ENCODE assay signal across 3 cellular contexts in the genomic region with DNA sequence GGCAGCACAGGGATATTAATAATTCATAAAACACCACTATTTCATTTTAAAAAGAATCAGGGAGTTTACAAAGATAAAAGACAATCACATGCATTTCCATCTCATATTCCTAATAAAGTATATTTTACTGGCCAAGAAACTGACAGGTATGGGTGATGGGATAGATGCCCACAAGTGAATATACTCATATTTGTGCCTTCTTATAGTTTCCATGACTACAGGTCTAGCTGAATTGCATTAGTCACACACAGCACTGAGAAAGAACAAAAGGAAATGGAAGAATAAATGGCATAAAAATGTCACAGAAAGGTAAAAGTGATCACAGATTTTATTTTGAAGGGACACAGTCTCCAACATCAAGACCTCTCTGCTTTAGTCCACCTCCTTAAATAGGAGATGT.
TF ChIP-seq lines count a peak whose summit lies in the region.

No MANE protein-coding gene starts in this region.

TF ChIP-seq in IMR-90, 13 proteins besides CTCF, POLR2A, EP300 and RAD21:
- no peak for TF ChIP-seq NFE2L2 (IDR thresholded peaks at IDR 0.05; ENCODE audit: low read depth, low read length)
- TF ChIP-seq SMC3 (IDR thresholded peaks at IDR 0.05; ENCODE audit: low read depth, low read length): no peak

TF ChIP-seq in SK-N-SH treated with all-trans-retinoic acid at 6 μM for 48 hours, 23 proteins besides CTCF, POLR2A, EP300 and RAD21:
- TF ChIP-seq ESRRG (CRISPR knock-in tag; IDR thresholded peaks at IDR 0.05) (no peak), ISL1 (CRISPR knock-in tag; IDR thresholded peaks at IDR 0.05) (no peak), TCF4 (CRISPR knock-in tag; IDR thresholded peaks at IDR 0.05; ENCODE audit: borderline replicate concordance) (no peak), ARNTL (CRISPR knock-in tag; IDR thresholded peaks at IDR 0.05; ENCODE audit: borderline replicate concordance, low read depth) (no peak), ZFP3 (CRISPR knock-in tag; IDR thresholded peaks at IDR 0.05) (no peak), ZFP30 (CRISPR knock-in tag; IDR thresholded peaks at IDR 0.05) (no peak), ZNF70 (CRISPR knock-in tag; IDR thresholded peaks at IDR 0.05) (no peak), PPARA (CRISPR knock-in tag; IDR thresholded peaks at IDR 0.05; ENCODE audit: borderline replicate concordance) (no peak), ZNF565 (CRISPR knock-in tag; conservative IDR thresholded peaks at IDR 0.05; ENCODE audit: low read depth) (no peak), RARB (CRISPR knock-in tag; IDR thresholded peaks at IDR 0.05) (no peak), ZC3H10 (CRISPR knock-in tag; IDR thresholded peaks at IDR 0.05) (no peak), ZNF8 (CRISPR knock-in tag; IDR thresholded peaks at IDR 0.05) (no peak), GLIS3 (CRISPR knock-in tag; IDR thresholded peaks at IDR 0.05) (no peak), CSDC2 (CRISPR knock-in tag; IDR thresholded peaks at IDR 0.05) (no peak), BACH2 (CRISPR knock-in tag; IDR thresholded peaks at IDR 0.05; ENCODE audit: borderline replicate concordance) (no peak), TOX (CRISPR knock-in tag; IDR thresholded peaks at IDR 0.05; ENCODE audit: borderline replicate concordance) (no peak)
- TF ChIP-seq, protein P1, sequence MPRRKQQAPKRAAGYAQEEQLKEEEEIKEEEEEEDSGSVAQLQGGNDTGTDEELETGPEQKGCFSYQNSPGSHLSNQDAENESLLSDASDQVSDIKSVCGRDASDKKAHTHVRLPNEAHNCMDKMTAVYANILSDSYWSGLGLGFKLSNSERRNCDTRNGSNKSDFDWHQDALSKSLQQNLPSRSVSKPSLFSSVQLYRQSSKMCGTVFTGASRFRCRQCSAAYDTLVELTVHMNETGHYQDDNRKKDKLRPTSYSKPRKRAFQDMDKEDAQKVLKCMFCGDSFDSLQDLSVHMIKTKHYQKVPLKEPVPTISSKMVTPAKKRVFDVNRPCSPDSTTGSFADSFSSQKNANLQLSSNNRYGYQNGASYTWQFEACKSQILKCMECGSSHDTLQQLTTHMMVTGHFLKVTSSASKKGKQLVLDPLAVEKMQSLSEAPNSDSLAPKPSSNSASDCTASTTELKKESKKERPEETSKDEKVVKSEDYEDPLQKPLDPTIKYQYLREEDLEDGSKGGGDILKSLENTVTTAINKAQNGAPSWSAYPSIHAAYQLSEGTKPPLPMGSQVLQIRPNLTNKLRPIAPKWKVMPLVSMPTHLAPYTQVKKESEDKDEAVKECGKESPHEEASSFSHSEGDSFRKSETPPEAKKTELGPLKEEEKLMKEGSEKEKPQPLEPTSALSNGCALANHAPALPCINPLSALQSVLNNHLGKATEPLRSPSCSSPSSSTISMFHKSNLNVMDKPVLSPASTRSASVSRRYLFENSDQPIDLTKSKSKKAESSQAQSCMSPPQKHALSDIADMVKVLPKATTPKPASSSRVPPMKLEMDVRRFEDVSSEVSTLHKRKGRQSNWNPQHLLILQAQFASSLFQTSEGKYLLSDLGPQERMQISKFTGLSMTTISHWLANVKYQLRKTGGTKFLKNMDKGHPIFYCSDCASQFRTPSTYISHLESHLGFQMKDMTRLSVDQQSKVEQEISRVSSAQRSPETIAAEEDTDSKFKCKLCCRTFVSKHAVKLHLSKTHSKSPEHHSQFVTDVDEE (CRISPR knock-in tag; IDR thresholded peaks at IDR 0.05): no peak
- TF ChIP-seq, protein P2, sequence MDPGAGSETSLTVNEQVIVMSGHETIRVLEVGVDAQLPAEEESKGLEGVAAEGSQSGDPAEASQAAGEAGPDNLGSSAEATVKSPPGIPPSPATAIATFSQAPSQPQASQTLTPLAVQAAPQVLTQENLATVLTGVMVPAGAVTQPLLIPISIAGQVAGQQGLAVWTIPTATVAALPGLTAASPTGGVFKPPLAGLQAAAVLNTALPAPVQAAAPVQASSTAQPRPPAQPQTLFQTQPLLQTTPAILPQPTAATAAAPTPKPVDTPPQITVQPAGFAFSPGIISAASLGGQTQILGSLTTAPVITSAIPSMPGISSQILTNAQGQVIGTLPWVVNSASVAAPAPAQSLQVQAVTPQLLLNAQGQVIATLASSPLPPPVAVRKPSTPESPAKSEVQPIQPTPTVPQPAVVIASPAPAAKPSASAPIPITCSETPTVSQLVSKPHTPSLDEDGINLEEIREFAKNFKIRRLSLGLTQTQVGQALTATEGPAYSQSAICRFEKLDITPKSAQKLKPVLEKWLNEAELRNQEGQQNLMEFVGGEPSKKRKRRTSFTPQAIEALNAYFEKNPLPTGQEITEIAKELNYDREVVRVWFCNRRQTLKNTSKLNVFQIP (CRISPR knock-in tag; IDR thresholded peaks at IDR 0.05; ENCODE audit: borderline replicate concordance, low read depth): no peak
- TF ChIP-seq, protein P3, sequence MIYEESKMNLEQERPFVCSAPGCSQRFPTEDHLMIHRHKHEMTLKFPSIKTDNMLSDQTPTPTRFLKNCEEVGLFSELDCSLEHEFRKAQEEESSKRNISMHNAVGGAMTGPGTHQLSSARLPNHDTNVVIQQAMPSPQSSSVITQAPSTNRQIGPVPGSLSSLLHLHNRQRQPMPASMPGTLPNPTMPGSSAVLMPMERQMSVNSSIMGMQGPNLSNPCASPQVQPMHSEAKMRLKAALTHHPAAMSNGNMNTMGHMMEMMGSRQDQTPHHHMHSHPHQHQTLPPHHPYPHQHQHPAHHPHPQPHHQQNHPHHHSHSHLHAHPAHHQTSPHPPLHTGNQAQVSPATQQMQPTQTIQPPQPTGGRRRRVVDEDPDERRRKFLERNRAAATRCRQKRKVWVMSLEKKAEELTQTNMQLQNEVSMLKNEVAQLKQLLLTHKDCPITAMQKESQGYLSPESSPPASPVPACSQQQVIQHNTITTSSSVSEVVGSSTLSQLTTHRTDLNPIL (CRISPR knock-in tag; IDR thresholded peaks at IDR 0.05; ENCODE audit: low read depth): no peak
- TF ChIP-seq, protein P4, sequence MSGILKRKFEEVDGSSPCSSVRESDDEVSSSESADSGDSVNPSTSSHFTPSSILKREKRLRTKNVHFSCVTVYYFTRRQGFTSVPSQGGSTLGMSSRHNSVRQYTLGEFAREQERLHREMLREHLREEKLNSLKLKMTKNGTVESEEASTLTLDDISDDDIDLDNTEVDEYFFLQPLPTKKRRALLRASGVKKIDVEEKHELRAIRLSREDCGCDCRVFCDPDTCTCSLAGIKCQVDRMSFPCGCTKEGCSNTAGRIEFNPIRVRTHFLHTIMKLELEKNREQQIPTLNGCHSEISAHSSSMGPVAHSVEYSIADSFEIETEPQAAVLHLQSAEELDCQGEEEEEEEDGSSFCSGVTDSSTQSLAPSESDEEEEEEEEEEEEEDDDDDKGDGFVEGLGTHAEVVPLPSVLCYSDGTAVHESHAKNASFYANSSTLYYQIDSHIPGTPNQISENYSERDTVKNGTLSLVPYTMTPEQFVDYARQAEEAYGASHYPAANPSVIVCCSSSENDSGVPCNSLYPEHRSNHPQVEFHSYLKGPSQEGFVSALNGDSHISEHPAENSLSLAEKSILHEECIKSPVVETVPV (CRISPR knock-in tag; IDR thresholded peaks at IDR 0.05): no peak

TF ChIP-seq in endothelial cell of umbilical vein, 7 proteins besides CTCF, POLR2A, EP300 and RAD21:
- no peak for TF ChIP-seq GATA2 (IDR thresholded peaks at IDR 0.05; ENCODE audit: insufficient read depth, insufficient read length, low read depth, low read length)
- TF ChIP-seq JUN (IDR thresholded peaks at IDR 0.05; ENCODE audit: borderline replicate concordance, insufficient read depth, insufficient read length, low read depth): peak; percentile 60
- no peak for TF ChIP-seq MYC (IDR thresholded peaks at IDR 0.05; ENCODE audit: low read depth, low read length)
- TF ChIP-seq FOS (IDR thresholded peaks at IDR 0.05; ENCODE audit: borderline replicate concordance, insufficient read depth, low read length): peak; percentile 34
